8 cellular contexts compared by ENCODE assay signal in genomic region chr7:37354661-37355131, GRCh38.
A peak's percentile ranks its signal among the peaks of the same experiment; 100 is the strongest.
DNase-seq lines count a peak whose midpoint lies in the region; ATAC-seq and TF ChIP-seq lines count a peak whose summit lies in the region.

No MANE protein-coding gene starts in this region.

- POLR2A ChIA-PET in GM10248 (lab: Yijun Ruan, JAX) = interaction anchor here (1.6 kb wide), 1 partner anchor 93 kb away, joined by 3 read pairs; no protein-coding TSS in a partner anchor

- no peaks in the 10 kb centered on the region for H3K36me3 ChIP-seq in parathyroid adenoma (ENCODE audit: control insufficient read depth, insufficient read depth, low read length)

- no peak overlapping the region for H3K4me2 ChIP-seq in parathyroid adenoma (ENCODE audit: low read length)

- peak overlapping the region; percentile 49 for H3K27ac ChIP-seq in parathyroid adenoma

- CTCF ChIA-PET in GM10248 (lab: Yijun Ruan, JAX) = interaction anchor here (1.2 to 6.0 kb wide), 13 partner anchors 8 to 479 kb away, joined by 3 to 86 read pairs (median 9); partner anchors contain the start of gene ELMO1

- H3K79me2 ChIP-seq in parathyroid adenoma = no peaks in the 10 kb centered on the region

- ATAC-seq in GM18511 (IDR thresholded peaks at IDR 0.05; ENCODE audit: unreplicated experiment) = no peak

- DNase-seq in GM10266 (ENCODE audit: extremely low spot score) (peak; percentile 20), HUDEP-2 (lab: John Stamatoyannopoulos, UW; ENCODE audit: unreplicated experiment in 76 of 76) (peak in 73 of 76 experiments; percentile 18 to 93 (median 72)), fibroblast of pulmonary artery (ENCODE audit: low read depth) (peak; percentile 73), NCI-H510A treated with DMSO at 0.1 percent for 48 hours (lab: John Stamatoyannopoulos, UW) (no peak), GM10248 (ENCODE audit: extremely low spot score) (no peak)
- DNase-seq in activated CD8-positive, alpha-beta memory T cell treated with anti-CD3 and anti-CD28 coated beads, Interleukin-2, amount 50 U/mL, for 4 hours = peak; percentile 38

- peaks cover 27% of the 10 kb centered on the region for H3K4me1 ChIP-seq in parathyroid adenoma

- TF ChIP-seq CTCF in GM10266 (IDR thresholded peaks at IDR 0.05; ENCODE audit: control insufficient read depth, insufficient read depth, low read depth, missing control alignments) (no peak), fibroblast of pulmonary artery (IDR thresholded peaks at IDR 0.05; ENCODE audit: low read length, missing control alignments) (no peak), parathyroid adenoma (IDR thresholded peaks at IDR 0.05) (no peak), GM10248 (IDR thresholded peaks at IDR 0.05; ENCODE audit: control extremely low read depth, extremely low read depth, low read depth, missing control alignments) (no peak)

- no peaks in the 10 kb centered on the region for H3K27me3 ChIP-seq in parathyroid adenoma (ENCODE audit: control insufficient read depth, insufficient read depth, low read length)

- no peak overlapping the region for H3K9ac ChIP-seq in parathyroid adenoma

- peak overlapping the region; percentile 50 for H2AFZ ChIP-seq in parathyroid adenoma

- no peak overlapping the region for H3K4me3 ChIP-seq in fibroblast of pulmonary artery (replicated peaks; ENCODE audit: low read depth, low read length)
- H3K4me3 ChIP-seq in parathyroid adenoma (ENCODE audit: low read depth, low read length) = no peak overlapping the region

- no peaks in the 10 kb centered on the region for H3K9me3 ChIP-seq in parathyroid adenoma (ENCODE audit: control insufficient read depth, low read length)

Comparison
In these comparisons a context has a peak if more than half of its experiments do, and no peak if none do; other contexts are left out.
1. DNase-seq: peak in GM10266 (single experiment), HUDEP-2 (73 of 76), activated CD8-positive, alpha-beta memory T cell treated with anti-CD3 and anti-CD28 coated beads, Interleukin-2, amount 50 U/mL, for 4 hours (single experiment) and fibroblast of pulmonary artery (single experiment); none in NCI-H510A treated with DMSO at 0.1 percent for 48 hours (single experiment) and GM10248 (single experiment).